In the genomic region with DNA sequence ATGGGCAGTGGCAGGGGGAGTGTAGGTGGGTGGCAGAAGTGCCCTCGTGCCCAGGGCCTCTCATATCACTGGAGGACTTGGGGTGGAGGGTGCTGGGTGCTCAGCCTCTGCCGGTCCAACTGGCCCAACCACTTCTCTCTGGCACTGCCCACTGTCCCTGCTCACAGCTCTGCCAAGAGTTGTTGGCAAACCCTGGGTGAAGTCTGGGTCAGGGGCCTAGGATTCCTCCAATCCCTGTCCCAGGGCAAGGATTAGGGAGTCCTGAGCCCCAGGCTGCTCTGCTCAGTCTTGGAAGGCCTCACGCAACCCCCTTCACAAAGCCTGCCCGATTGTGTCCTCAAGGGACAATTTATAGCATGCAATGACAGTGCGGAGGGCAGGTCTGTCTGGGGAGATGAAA, we compare ENCODE assay signal across 16 cellular contexts.
A peak's percentile ranks its signal among the peaks of the same experiment; 100 is the strongest.
DNase-seq lines count a peak whose midpoint lies in the region; ATAC-seq and TF ChIP-seq lines count a peak whose summit lies in the region.
"Had no signal": no experiment of that assay in that cellular context is flagged by ENCODE, and none has a peak within 500 bp of the region (broad histone marks: within the 10 kb centered on the region; RNA-seq: fewer than 3 reads in every experiment).

No MANE protein-coding gene starts in this region.

- no peaks in the 10 kb centered on the region for H3K27me3 ChIP-seq in tibial artery
- H3K27me3 ChIP-seq: MG63, uterus had no signal

- H3K9me3 Mint-ChIP-seq in nephron progenitor cell = no peaks in the 10 kb centered on the region
- H3K9me3 Mint-ChIP-seq: stimulated activated effector memory CD8-positive, alpha-beta T cell treated with anti-CD3 and anti-CD28 coated beads, Interleukin-12 subunit alpha, Interleukin-12 subunit beta, amount 100 ng/mL, for 72 hours; WTC11 had no signal

- TF ChIP-seq CTCF in nephron progenitor cell (IDR thresholded peaks at IDR 0.05) = no peak
- no peak for TF ChIP-seq CTCF in tibial artery (IDR thresholded peaks at IDR 0.05)
- no peak for TF ChIP-seq CTCF in GM13977 (IDR thresholded peaks at IDR 0.05; ENCODE audit: extremely low read depth, insufficient read depth, missing control alignments)

- peak; percentile 50 for DNase-seq in D341Med (ENCODE audit: low spot score)
- peak; percentile 42 for DNase-seq in NCI-H2029 treated with DMSO at 0.1 percent for 48 hours (lab: John Stamatoyannopoulos, UW)
- no peak for DNase-seq in epithelial cell of prostate (ENCODE audit: low read depth, low spot score)
- no peak for DNase-seq in nephron progenitor cell
- DNase-seq in NCI-H187 treated with DMSO at 0.1 percent for 48 hours (lab: John Stamatoyannopoulos, UW) = no peak
- no peak for DNase-seq in tibial artery
- DNase-seq in GM13977 (ENCODE audit: low spot score) = no peak
- DNase-seq: DMS 273 treated with DMSO at 0.1 percent for 48 hours, NCI-H345, OCI-M1, uterus had no signal

- no peaks in the 10 kb centered on the region for H3K36me3 Mint-ChIP-seq in nephron progenitor cell (ENCODE audit: low read depth)
- H3K36me3 Mint-ChIP-seq: WTC11 had no signal

- no peak overlapping the region for H3K27ac Mint-ChIP-seq in nephron progenitor cell
- H3K27ac Mint-ChIP-seq: stimulated activated effector memory CD8-positive, alpha-beta T cell treated with anti-CD3 and anti-CD28 coated beads, Interleukin-12 subunit alpha, Interleukin-12 subunit beta, amount 100 ng/mL, for 72 hours; WTC11 had no signal

- H3K9me3 ChIP-seq in tibial artery = no peaks in the 10 kb centered on the region
- H3K9me3 ChIP-seq: MG63, uterus had no signal

- H3K27ac ChIP-seq in epithelial cell of prostate (peak overlapping the region; percentile 9), tibial artery (no peak overlapping the region)
- H3K27ac ChIP-seq: skin epidermis, uterus had no signal

- H3K4me3 ChIP-seq in tibial artery = no peak overlapping the region
- H3K4me3 ChIP-seq: MG63, skin epidermis, uterus had no signal

- H3K27me3 Mint-ChIP-seq in nephron progenitor cell (ENCODE audit: low read depth, poor library complexity) = peaks cover 24% of the 10 kb centered on the region

- no peaks in the 10 kb centered on the region for H3K36me3 ChIP-seq in tibial artery
- H3K36me3 ChIP-seq: MG63, uterus had no signal

- intact Hi-C loops in tibial artery (cut with DNase I; ENCODE audit: low total_unique reads) = no loop called here

- no peak for ATAC-seq in GM19467 (IDR thresholded peaks at IDR 0.05; ENCODE audit: unreplicated experiment)
- ATAC-seq: stimulated activated effector memory CD8-positive, alpha-beta T cell treated with anti-CD3 and anti-CD28 coated beads, Interleukin-12 subunit alpha, Interleukin-12 subunit beta, amount 100 ng/mL, for 72 hours; WTC11 had no signal

- H3K4me1 ChIP-seq in tibial artery = peaks cover 0 to 68% (median 38%) of the 10 kb centered on the region in 4 donors

- in situ Hi-C loops in GM13977 (cut with MboI; ENCODE audit: low pct_unique_long_range_greater_than_20kb, low sequenced_read_pairs, unreplicated experiment) = no loop called here

- peaks cover 61% of the 10 kb centered on the region for H3K4me1 Mint-ChIP-seq in nephron progenitor cell

- peak overlapping the region; percentile 42 for H3K4me3 Mint-ChIP-seq in nephron progenitor cell
- H3K4me3 Mint-ChIP-seq: stimulated activated effector memory CD8-positive, alpha-beta T cell treated with anti-CD3 and anti-CD28 coated beads, Interleukin-12 subunit alpha, Interleukin-12 subunit beta, amount 100 ng/mL, for 72 hours had no signal

Comparison
In these comparisons a context has a peak if more than half of its experiments do, and no peak if none do; other contexts are left out.
1. DNase-seq: peak in D341Med (single experiment) and NCI-H2029 treated with DMSO at 0.1 percent for 48 hours (single experiment); none in epithelial cell of prostate (single experiment), nephron progenitor cell (single experiment), NCI-H187 treated with DMSO at 0.1 percent for 48 hours (single experiment), tibial artery (0 of 2) and GM13977 (single experiment).